In the genomic region with DNA sequence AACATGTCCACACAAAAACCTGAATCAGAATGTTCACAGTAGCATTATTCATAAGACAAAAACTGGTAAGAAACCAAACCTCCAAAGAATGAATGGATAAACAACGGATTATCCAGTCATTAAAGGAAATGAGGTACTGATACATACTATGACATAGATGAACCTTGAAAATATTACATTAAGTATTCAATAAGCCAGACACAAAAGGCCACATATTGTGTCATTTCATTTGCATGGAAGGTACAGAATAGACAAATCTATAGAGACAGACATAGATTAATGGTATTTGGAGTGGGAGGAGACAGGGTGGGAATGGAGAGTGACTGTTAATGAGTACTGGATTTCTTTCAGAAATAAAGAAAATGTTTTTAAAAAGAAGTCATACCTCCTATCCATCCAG, we compare ENCODE assay signal across 2 cellular contexts. TPM values are rescaled to one million over a fixed set of nuclear protein-coding genes. Genes with fewer than 3 reads are reported as not detected.
"Had no signal": no experiment of that assay in that cellular context is flagged by ENCODE, and none has a peak within 500 bp of the region (broad histone marks: within the 10 kb centered on the region; RNA-seq: fewer than 3 reads in every experiment).

No MANE protein-coding gene starts in this region.

RNA-seq across cellular contexts. Expression of a gene that starts 39.9 kb away (rescaled TPM):
- total RNA-seq: H1, H7 had no signal
